ENCODE assay signal across 23 cellular contexts in the genomic region with DNA sequence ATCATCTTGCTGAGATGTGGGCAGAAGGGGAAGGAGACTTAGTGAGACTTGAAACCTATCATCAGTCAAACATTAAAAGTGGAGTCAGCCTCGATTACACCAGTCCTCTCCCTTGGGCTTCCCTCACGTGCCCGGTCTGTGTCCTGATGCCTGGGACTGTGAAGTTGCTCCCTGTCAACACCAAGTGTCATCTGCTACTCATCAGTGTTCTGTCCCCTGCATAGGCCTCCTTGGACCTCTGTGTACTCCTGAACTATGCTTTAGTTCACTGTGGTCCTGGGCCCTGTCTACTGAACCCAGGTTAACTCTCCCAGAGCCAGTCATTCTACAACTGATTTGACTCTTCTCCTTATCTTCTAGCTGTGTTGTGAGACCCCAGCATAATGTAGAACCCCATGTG.
"Had no signal": no experiment of that assay in that cellular context is flagged by ENCODE, and none has a peak within 500 bp of the region (broad histone marks: within the 10 kb centered on the region; RNA-seq: fewer than 3 reads in every experiment).

No MANE protein-coding gene starts in this region.

- H3K4me1 ChIP-seq: colonic mucosa, esophagus muscularis mucosa, esophagus squamous epithelium, foreskin keratinocyte, gastrocnemius medialis, gastroesophageal sphincter had no signal

- H3K27ac ChIP-seq: colonic mucosa, coronary artery, dorsolateral prefrontal cortex, epithelial cell of prostate, esophagus muscularis mucosa, esophagus squamous epithelium, foreskin keratinocyte, gastrocnemius medialis, gastroesophageal sphincter had no signal

- H3K9me3 ChIP-seq: colonic mucosa, gastrocnemius medialis had no signal

- H3K4me3 ChIP-seq: colonic mucosa, coronary artery, dorsolateral prefrontal cortex, esophagus muscularis mucosa, esophagus squamous epithelium, gastrocnemius medialis, gastroesophageal sphincter had no signal

- DNase-seq: colonic mucosa; cortex of kidney; dermis blood vessel endothelial cell; dorsolateral prefrontal cortex; effector CD4-positive, alpha-beta T cell; effector CD8-positive, alpha-beta T cell; effector memory CD4-positive, alpha-beta T cell; effector memory CD8-positive, alpha-beta T cell; endodermal cell; erythroblast; esophagus squamous epithelium; foreskin fibroblast; foreskin keratinocyte; foreskin melanocyte; gastrocnemius medialis; glutamatergic neuron; head of caudate nucleus had no signal

- ATAC-seq: effector memory CD8-positive, alpha-beta T cell; esophagus mucosa; foreskin keratinocyte; gastrocnemius medialis; gastroesophageal sphincter had no signal

- H3K4me3 Mint-ChIP-seq: dendritic cell treated with granulocyte-macrophage colony-stimulating factor and Interleukin-4, amounts not matched to agents 40 ng/mL and 50 ng/mL, for 4 days; effector memory CD8-positive, alpha-beta T cell; endodermal cell had no signal

- H3K27me3 Mint-ChIP-seq: dendritic cell treated with granulocyte-macrophage colony-stimulating factor and Interleukin-4, amounts not matched to agents 40 ng/mL and 50 ng/mL, for 4 days; effector memory CD8-positive, alpha-beta T cell had no signal

- H3K4me1 Mint-ChIP-seq: endodermal cell had no signal

- H3K27me3 ChIP-seq: colonic mucosa, esophagus muscularis mucosa, esophagus squamous epithelium, foreskin keratinocyte, gastrocnemius medialis, gastroesophageal sphincter had no signal

- H3K9me3 Mint-ChIP-seq: effector memory CD8-positive, alpha-beta T cell had no signal

- H3K27ac Mint-ChIP-seq: dendritic cell treated with granulocyte-macrophage colony-stimulating factor and Interleukin-4, amounts not matched to agents 40 ng/mL and 50 ng/mL, for 4 days; effector memory CD8-positive, alpha-beta T cell; endodermal cell had no signal
